Comparison of ENCODE assay signal across 1 cellular context in the genomic region with DNA sequence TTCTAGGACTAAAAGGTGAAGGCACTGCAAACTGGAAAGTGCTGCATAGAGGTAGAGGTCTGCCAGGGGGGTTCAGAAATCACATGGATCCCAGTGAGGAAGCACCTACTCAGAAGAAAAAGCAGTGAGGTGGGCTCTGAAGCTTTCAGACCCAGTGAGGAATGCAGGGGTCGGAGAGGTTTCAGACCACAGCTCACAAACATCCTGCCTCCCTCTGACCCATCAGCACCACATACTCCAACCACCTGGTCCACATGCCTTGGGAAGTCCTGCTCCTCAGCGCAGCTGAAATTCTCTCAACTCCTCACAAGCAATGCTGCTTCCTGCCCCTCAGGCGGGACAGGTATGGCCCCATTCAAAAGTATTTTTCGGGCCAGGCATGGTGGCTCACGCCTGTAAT.
TF ChIP-seq lines count a peak whose summit lies in the region.

No MANE protein-coding gene starts in this region.

TF ChIP-seq in HepG2, 621 proteins besides CTCF, POLR2A, EP300 and RAD21:
- TF ChIP-seq PHB2 (IDR thresholded peaks at IDR 0.05; ENCODE audit: partially characterized antibody) (no peak), RBM22 (optimal IDR thresholded peaks at IDR 0.05; ENCODE audit: low read length) (peak; percentile 15), NCOR1 (IDR thresholded peaks at IDR 0.05; ENCODE audit: borderline replicate concordance, low read length) (no peak), RBM39 (IDR thresholded peaks at IDR 0.05; ENCODE audit: low read depth, low read length, poor library complexity, severe bottlenecking) (no peak)
- TF ChIP-seq, protein P1, sequence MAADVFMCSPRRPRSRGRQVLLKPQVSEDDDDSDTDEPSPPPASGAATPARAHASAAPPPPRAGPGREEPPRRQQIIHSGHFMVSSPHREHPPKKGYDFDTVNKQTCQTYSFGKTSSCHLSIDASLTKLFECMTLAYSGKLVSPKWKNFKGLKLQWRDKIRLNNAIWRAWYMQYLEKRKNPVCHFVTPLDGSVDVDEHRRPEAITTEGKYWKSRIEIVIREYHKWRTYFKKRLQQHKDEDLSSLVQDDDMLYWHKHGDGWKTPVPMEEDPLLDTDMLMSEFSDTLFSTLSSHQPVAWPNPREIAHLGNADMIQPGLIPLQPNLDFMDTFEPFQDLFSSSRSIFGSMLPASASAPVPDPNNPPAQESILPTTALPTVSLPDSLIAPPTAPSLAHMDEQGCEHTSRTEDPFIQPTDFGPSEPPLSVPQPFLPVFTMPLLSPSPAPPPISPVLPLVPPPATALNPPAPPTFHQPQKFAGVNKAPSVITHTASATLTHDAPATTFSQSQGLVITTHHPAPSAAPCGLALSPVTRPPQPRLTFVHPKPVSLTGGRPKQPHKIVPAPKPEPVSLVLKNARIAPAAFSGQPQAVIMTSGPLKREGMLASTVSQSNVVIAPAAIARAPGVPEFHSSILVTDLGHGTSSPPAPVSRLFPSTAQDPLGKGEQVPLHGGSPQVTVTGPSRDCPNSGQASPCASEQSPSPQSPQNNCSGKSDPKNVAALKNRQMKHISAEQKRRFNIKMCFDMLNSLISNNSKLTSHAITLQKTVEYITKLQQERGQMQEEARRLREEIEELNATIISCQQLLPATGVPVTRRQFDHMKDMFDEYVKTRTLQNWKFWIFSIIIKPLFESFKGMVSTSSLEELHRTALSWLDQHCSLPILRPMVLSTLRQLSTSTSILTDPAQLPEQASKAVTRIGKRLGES (CRISPR knock-in tag; IDR thresholded peaks at IDR 0.05; ENCODE audit: borderline replicate concordance), result no peak
- TF ChIP-seq, protein P2, sequence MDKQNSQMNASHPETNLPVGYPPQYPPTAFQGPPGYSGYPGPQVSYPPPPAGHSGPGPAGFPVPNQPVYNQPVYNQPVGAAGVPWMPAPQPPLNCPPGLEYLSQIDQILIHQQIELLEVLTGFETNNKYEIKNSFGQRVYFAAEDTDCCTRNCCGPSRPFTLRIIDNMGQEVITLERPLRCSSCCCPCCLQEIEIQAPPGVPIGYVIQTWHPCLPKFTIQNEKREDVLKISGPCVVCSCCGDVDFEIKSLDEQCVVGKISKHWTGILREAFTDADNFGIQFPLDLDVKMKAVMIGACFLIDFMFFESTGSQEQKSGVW (CRISPR knock-in tag; IDR thresholded peaks at IDR 0.05; ENCODE audit: borderline replicate concordance), result no peak
